ENCODE assay signal across 21 cellular contexts in the genomic region with DNA sequence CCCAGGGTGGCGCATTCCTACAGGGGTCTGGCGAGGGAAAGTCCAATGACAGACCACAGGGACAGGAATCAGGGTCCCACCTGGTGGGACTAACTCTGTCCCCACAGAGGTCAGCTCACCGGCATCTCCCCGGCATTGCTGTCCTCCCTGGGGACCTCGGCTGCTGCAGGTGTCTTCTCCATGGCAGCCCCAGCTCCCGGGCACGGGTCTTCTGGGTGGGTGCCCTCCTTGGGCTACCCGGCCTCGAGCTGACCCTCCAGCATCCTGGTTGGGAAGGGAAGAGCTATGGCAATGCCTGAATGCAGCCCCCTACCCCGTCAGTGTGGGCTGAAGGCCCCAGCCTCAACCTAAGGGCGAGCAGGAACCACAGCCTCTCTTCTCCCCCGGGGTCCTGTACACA. TPM values are rescaled to one million over a fixed set of nuclear protein-coding genes. Genes with fewer than 3 reads are reported as not detected.
"Had no signal": no experiment of that assay in that cellular context is flagged by ENCODE, and none has a peak within 500 bp of the region (broad histone marks: within the 10 kb centered on the region; RNA-seq: fewer than 3 reads in every experiment).

No MANE protein-coding gene starts in this region.

RNA-seq across cellular contexts. Expression of a gene that starts 57.8 kb away (rescaled TPM):
- total RNA-seq: activated naive CD4-positive, alpha-beta T cell treated with anti-CD3 and anti-CD28 coated beads for 36 hours; activated naive CD4-positive, alpha-beta T cell treated with anti-CD3 and anti-CD28 coated beads, Interleukin-2, amount 50 U/mL, for 72 hours; activated naive CD8-positive, alpha-beta T cell treated with anti-CD3 and anti-CD28 coated beads for 36 hours; activated naive CD8-positive, alpha-beta T cell treated with anti-CD3 and anti-CD28 coated beads, Interleukin-2, amount 10 ng/mL, durations not matched to agents 7 days and 5 days; activated T-cell treated with anti-CD3 and anti-CD28 coated beads, Interleukin-2, amount 50 U/mL, for 4 hours; activated T-cell treated with anti-CD3 and anti-CD28 coated beads, Interleukin-2, amount 50 U/mL, for 72 hours; activated T-helper 1 cell treated with anti-CD3 and anti-CD28 coated beads, Interleukin-12 subunit alpha, Interleukin-12 subunit beta, Interleukin-2, Interleukin-4 antibody, amounts not matched to agents 30 ng/mL and 10 ng/mL and 1 ng/mL, durations not matched to agents 14 hours and 24 hours and 36 hours; activated T-helper 17 cell treated with anti-CD3 and anti-CD28 coated beads, Interleukin-2, amount 50 U/mL, for 72 hours; activated T-helper 2 cell treated with anti-CD3 and anti-CD28 coated beads, Interferon-gamma antibody, Interleukin-2, Interleukin-4, amounts not matched to agents 10 μg/mL and 5 μg/mL and 100 μg/mL, durations not matched to agents 14 hours and 24 hours and 36 hours; adrenal gland; aorta; ascending aorta; astrocyte; body of pancreas; breast epithelium; bronchial epithelial cell; cardiac muscle cell; cardiac septum; cerebellum; chondrocyte had no signal
- polyA plus RNA-seq: adipose tissue, adrenal gland, aorta, cardiac muscle cell had no signal
